19 cellular contexts compared by ENCODE assay signal in genomic region chr3:46612324-46612723, GRCh38. TPM values are rescaled to one million over a fixed set of nuclear protein-coding genes. Genes with fewer than 3 reads are reported as not detected.
DNase-seq lines count a peak whose midpoint lies in the region; ATAC-seq, FAIRE-seq and TF ChIP-seq lines count a peak whose summit lies in the region.
"Had no signal": no experiment of that assay in that cellular context is flagged by ENCODE, and none has a peak within 500 bp of the region (broad histone marks: within the 10 kb centered on the region; RNA-seq: fewer than 3 reads in every experiment).

FAM240A (plus strand) TSS chr3:46612525; CDS start chr3:46612684, 159 bp downstream.

- TF ChIP-seq EP300 in Ishikawa (IDR thresholded peaks at IDR 0.05; ENCODE audit: borderline replicate concordance) (peak; percentile 47; the same call in 1 of the 2 replicates), H1 (IDR thresholded peaks at IDR 0.05; ENCODE audit: borderline replicate concordance in 1 of 2, low read depth in 2 of 2, low read length in 2 of 2) (no peak)

- no peaks in the 10 kb centered on the region for H3K23me2 ChIP-seq in H1 (ENCODE audit: low read depth, low read length)

- H2BK120ac ChIP-seq in H1 (replicated peaks; ENCODE audit: low read depth, low read length), result no peak within 1 kb of the TSS

- TF ChIP-seq CTCF in H1 (IDR thresholded peaks at IDR 0.05; ENCODE audit: control extremely low read depth in 1 of 3, insufficient read depth in 1 of 3, low read depth in 1 of 3, low read length in 3 of 3), result no peak
- no peak for TF ChIP-seq CTCF in kidney epithelial cell (IDR thresholded peaks at IDR 0.05; ENCODE audit: insufficient read depth, low read length, poor library complexity, severe bottlenecking)

- H3K27ac ChIP-seq in H1 (ENCODE audit: low read depth, low read length), result no peak within 1 kb of the TSS
- H3K27ac ChIP-seq: BLaER1, neutrophil had no signal

- H3K4ac ChIP-seq in H1 (replicated peaks; ENCODE audit: insufficient read length, low read depth, low read length), result no peak within 1 kb of the TSS

- FAIRE-seq in H1 (lab: Jason Lieb, UNC), result no peak

- no peak within 1 kb of the TSS for H3K23ac ChIP-seq in H1 (ENCODE audit: insufficient read length)

- TF ChIP-seq RAD21 in Ishikawa (IDR thresholded peaks at IDR 0.05; ENCODE audit: low read depth) (no peak), H1 (IDR thresholded peaks at IDR 0.05 in 1 of 2, conservative IDR thresholded peaks at IDR 0.05 in 1 of 2; ENCODE audit: low read depth in 2 of 2, low read length in 2 of 2) (no peak)

- H3K4me2 ChIP-seq in H1 (ENCODE audit: insufficient read depth in 1 of 2, low read depth in 2 of 2, low read length in 2 of 2), result no peak within 1 kb of the TSS
- H3K4me2 ChIP-seq: BLaER1 had no signal

- H4K91ac ChIP-seq in H1 (replicated peaks; ENCODE audit: insufficient read length, low read length), result peak within 1 kb of the TSS; percentile 34

- CTCF ChIA-PET in H1 (lab: Charles Lee; ENCODE audit: partially characterized antibody), result interaction anchor here (0.6 to 6.8 kb wide), 3 partner anchors 16 to 123 kb away, joined by 4 to 56 read pairs (median 16); no protein-coding TSS in a partner anchor

- peak within 1 kb of the TSS; percentile 61 for H2BK20ac ChIP-seq in H1 (ENCODE audit: low read length)

- H4K5ac ChIP-seq in H1 (ENCODE audit: insufficient read length, low read depth, low read length), result no peak within 1 kb of the TSS

- POLR2A ChIA-PET in H1 (lab: Charles Lee; ENCODE audit: partially characterized antibody), result interaction anchor here (0.7 to 1.3 kb wide), 4 partner anchors 25 to 37 kb away, joined by 3 to 4 read pairs (median 3); a partner anchor contains a TSS

- H4K8ac ChIP-seq in H1 (ENCODE audit: extremely low read depth, insufficient read depth, low read length), result no peak within 1 kb of the TSS

- no peaks in the 10 kb centered on the region for H3K79me2 ChIP-seq in H1 (ENCODE audit: control insufficient read depth in 1 of 2, insufficient read depth in 2 of 2, low read length in 2 of 2)

- no peak within 1 kb of the TSS for H3K9ac ChIP-seq in H1 (replicated peaks in 1 of 4; ENCODE audit: extremely low read depth in 1 of 4, low read depth in 3 of 4, low read length in 3 of 4)
- H3K9ac ChIP-seq: BLaER1 had no signal

- 0 out of 2 replicates have a peak within 1 kb of the TSS, but pooled peaks have one; percentile 88 for H2BK15ac ChIP-seq in H1 (ENCODE audit: low read length)

- DNase-seq in H1 (ENCODE audit: low read depth in 1 of 2, low spot score in 2 of 2) (peak in 1 of 2 experiments; percentile 39), kidney epithelial cell (ENCODE audit: low read depth) (peak; percentile 45), retina (peak; percentile 67), mesenteric fat pad (ENCODE audit: low spot score) (no peak), UCSD-AML1 (lab: John Stamatoyannopoulos, UW; ENCODE audit: unreplicated experiment) (no peak)
- DNase-seq: activated CD4-positive, alpha-beta T cell treated with anti-CD3 and anti-CD28 coated beads, Interleukin-2, amount 50 U/mL, for 4 hours; amniotic stem cell; dermis blood vessel endothelial cell; DND-41; NCI-H2171; stimulated activated naive CD8-positive, alpha-beta T cell treated with anti-CD3 and anti-CD28 coated beads, Interleukin-15, Interleukin-2, amounts not matched to agents 100 U/mL and 50 U/mL, for 24 hours; T1000 had no signal

- no peaks in the 10 kb centered on the region for H3K36me3 ChIP-seq in H1 (ENCODE audit: control insufficient read depth in 2 of 4, insufficient read depth in 4 of 4, low read length in 3 of 4)
- H3K36me3 ChIP-seq in kidney epithelial cell (ENCODE audit: control insufficient read depth, insufficient read depth, low read length), result no peaks in the 10 kb centered on the region
- H3K36me3 ChIP-seq: BLaER1, neutrophil had no signal

- no peak for TF ChIP-seq POLR2A in H1 (IDR thresholded peaks at IDR 0.05; ENCODE audit: control extremely low read depth in 1 of 2, low read depth in 2 of 2, low read length in 2 of 2)

- no peaks in the 10 kb centered on the region for H3K9me3 ChIP-seq in H1 (ENCODE audit: insufficient read depth in 2 of 2, low read depth in 1 of 2, low read length in 1 of 2)
- H3K9me3 ChIP-seq: BLaER1, neutrophil had no signal

- H3K18ac ChIP-seq in H1 (ENCODE audit: extremely low read depth, low read length), result no peak within 1 kb of the TSS

- no peaks in the 10 kb centered on the region for H3K79me1 ChIP-seq in H1 (ENCODE audit: low read depth, low read length)

- H3K14ac ChIP-seq in H1 (ENCODE audit: insufficient read length), result no peak within 1 kb of the TSS

- H3K4me1 ChIP-seq in H1 (replicated peaks in 1 of 4; ENCODE audit: control insufficient read depth in 3 of 4, insufficient read depth in 4 of 4, low read length in 3 of 4), result peaks cover 2 to 13% (median 5%) of the 10 kb centered on the region in 4 experiments; a peak in 6 of 7 replicates
- H3K4me1 ChIP-seq: BLaER1 had no signal

- ATAC-seq in GM19035 (IDR thresholded peaks at IDR 0.05; ENCODE audit: unreplicated experiment), result no peak
- no peak for ATAC-seq in GM21367 (IDR thresholded peaks at IDR 0.05; ENCODE audit: unreplicated experiment)
- ATAC-seq: esophagus mucosa; stimulated activated naive CD8-positive, alpha-beta T cell treated with anti-CD3 and anti-CD28 coated beads, Interleukin-15, Interleukin-2, amounts not matched to agents 100 U/mL and 50 U/mL, for 24 hours had no signal

- H2BK5ac ChIP-seq in H1 (ENCODE audit: low read depth, low read length), result no peak within 1 kb of the TSS

- no peak within 1 kb of the TSS for H2AFZ ChIP-seq in H1 (ENCODE audit: low read length)

- no peak within 1 kb of the TSS for H3K4me3 ChIP-seq in H1 (ENCODE audit: extremely low read depth in 1 of 4, insufficient read depth in 2 of 4, low read depth in 3 of 4, low read length in 4 of 4)
- H3K4me3 ChIP-seq in kidney epithelial cell (ENCODE audit: low read depth, low read length), result no peak within 1 kb of the TSS
- H3K4me3 ChIP-seq: BLaER1 had no signal

- no peaks in the 10 kb centered on the region for H4K20me1 ChIP-seq in H1 (replicated peaks in 1 of 2; ENCODE audit: control insufficient read depth in 1 of 2, insufficient read depth in 2 of 2, low read length in 2 of 2)
- H4K20me1 ChIP-seq: BLaER1 had no signal

- no peak within 1 kb of the TSS for H3K56ac ChIP-seq in H1 (replicated peaks; ENCODE audit: insufficient read length, low read depth, low read length)

- 86% methylated on average over 9 of the region's 9 CpGs; no CpG with 5 or more reads in 1 of the 2 experiments for WGBS in H1 (ENCODE audit: extremely low coverage in 1 of 2, insufficient coverage in 1 of 2, insufficient read length in 1 of 2, insufficient replicate concordance in 2 of 2, low coverage in 1 of 2, low lambda C conversion rate in 2 of 2, missing lambda C conversion rate in 1 of 2), 2 experiments

- no peak within 1 kb of the TSS for H2BK12ac ChIP-seq in H1 (ENCODE audit: low read depth, low read length)

- H3K27me3 ChIP-seq in H1 (replicated peaks in 1 of 4; ENCODE audit: control insufficient read depth in 3 of 4, extremely low read depth in 1 of 4, insufficient read depth in 3 of 4, low read length in 3 of 4), result no peaks in the 10 kb centered on the region
- H3K27me3 ChIP-seq in kidney epithelial cell (ENCODE audit: control insufficient read depth, insufficient read depth, low read length), result peaks cover 3% of the 10 kb centered on the region
- H3K27me3 ChIP-seq: BLaER1, neutrophil had no signal

- H2AK5ac ChIP-seq in H1 (ENCODE audit: low read depth, low read length), result no peak within 1 kb of the TSS; the same call in 1 of the 2 replicates

TF ChIP-seq in H1, 55 proteins besides CTCF, POLR2A, EP300 and RAD21:
- TF ChIP-seq GTF2F1 (IDR thresholded peaks at IDR 0.05; ENCODE audit: borderline replicate concordance, low read depth, low read length), result no peak
- no peak for TF ChIP-seq TAF7 (optimal IDR thresholded peaks at IDR 0.05; ENCODE audit: borderline replicate concordance, low read depth, low read length)
- TF ChIP-seq NANOG (IDR thresholded peaks at IDR 0.05; ENCODE audit: insufficient read depth, low read depth, low read length, poor library complexity, severe bottlenecking), result no peak
- TF ChIP-seq, protein P1, sequence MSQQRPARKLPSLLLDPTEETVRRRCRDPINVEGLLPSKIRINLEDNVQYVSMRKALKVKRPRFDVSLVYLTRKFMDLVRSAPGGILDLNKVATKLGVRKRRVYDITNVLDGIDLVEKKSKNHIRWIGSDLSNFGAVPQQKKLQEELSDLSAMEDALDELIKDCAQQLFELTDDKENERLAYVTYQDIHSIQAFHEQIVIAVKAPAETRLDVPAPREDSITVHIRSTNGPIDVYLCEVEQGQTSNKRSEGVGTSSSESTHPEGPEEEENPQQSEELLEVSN (IDR thresholded peaks at IDR 0.05), result no peak
- no peak for TF ChIP-seq SIN3A (conservative IDR thresholded peaks at IDR 0.05 in 1 of 2, IDR thresholded peaks at IDR 0.05 in 1 of 2; ENCODE audit: low read depth in 1 of 2, low read length in 2 of 2)
- TF ChIP-seq RBBP5 (IDR thresholded peaks at IDR 0.05; ENCODE audit: borderline replicate concordance, low read depth, low read length), result no peak
- no peak for TF ChIP-seq NRF1 (IDR thresholded peaks at IDR 0.05; ENCODE audit: low read depth, low read length)
- no peak for TF ChIP-seq CREB1 (IDR thresholded peaks at IDR 0.05)

RNA-seq across cellular contexts. Expression of gene FAM240A, which starts in this region (rescaled TPM):
- 0.17 TPM in 1 of 2 replicates, not detected in the other for total RNA-seq in H1 (2021; fragmentation: NEBNext Ultra II Directional; extraction: Animal tissue kit (Norgen Biotek cat#: 25700))
- polyA plus RNA-seq in H1 (2011; rRNA removed), result 0.06 and 0.08 TPM in 2 replicates
- polyA plus RNA-seq in H1 (2011; cell fraction: cytosol; rRNA removed), result 0.12 TPM
- not detected for polyA plus RNA-seq in H1 (2011; cell fraction: nucleus; rRNA removed)
- 0.16 to 0.32 TPM (median 0.16 TPM) in 3 of 4 replicates, not detected in the other for polyA plus RNA-seq in H1 (2012, experiment 1 of 2)
- not detected for polyA plus RNA-seq in H1 (2012, experiment 2 of 2)
- 0.08 TPM for polyA plus RNA-seq in H1 (2013, experiment 1 of 2)
- polyA plus RNA-seq in H1 (2013, experiment 2 of 2), result 0.11 TPM
- polyA minus RNA-seq in H1 (2011; rRNA and poly(A)+ RNA removed), result not detected in 2 replicates
- polyA minus RNA-seq in H1 (2011; cell fraction: cytosol; rRNA and poly(A)+ RNA removed), result not detected
- polyA minus RNA-seq in H1 (2011; cell fraction: nucleus; rRNA and poly(A)+ RNA removed), result not detected
- not detected in 2 replicates for total RNA-seq in kidney epithelial cell
- total RNA-seq in mesenteric fat pad, result not detected
- total RNA-seq: activated T-helper 1 cell treated with anti-CD3 and anti-CD28 coated beads, Interleukin-12 subunit alpha, Interleukin-12 subunit beta, Interleukin-2, Interleukin-4 antibody, amounts not matched to agents 30 ng/mL and 10 ng/mL and 1 ng/mL, durations not matched to agents 14 hours and 24 hours and 36 hours; dermis blood vessel endothelial cell; esophagus mucosa had no signal

Comparison
In these comparisons a context has a peak if more than half of its experiments do, and no peak if none do; other contexts are left out.
1. Peak in DNase-seq in kidney epithelial cell; RNA of the gene not detected or under 1 TPM.